18 cellular contexts compared by ENCODE assay signal in genomic region chr14:75252254-75252837, GRCh38. TPM values are rescaled to one million over a fixed set of nuclear protein-coding genes. Genes with fewer than 3 reads are reported as not detected.
DNase-seq lines count a peak whose midpoint lies in the region; ATAC-seq, FAIRE-seq and TF ChIP-seq lines count a peak whose summit lies in the region.
"Had no signal": no experiment of that assay in that cellular context is flagged by ENCODE, and none has a peak within 500 bp of the region (broad histone marks: within the 10 kb centered on the region; RNA-seq: fewer than 3 reads in every experiment).

No MANE protein-coding gene starts in this region.

- H3K9me3 ChIP-seq in body of pancreas (no peaks in the 10 kb centered on the region), liver (ENCODE audit: control insufficient read depth in 4 of 4, low read length in 3 of 4) (no peaks in the 10 kb centered on the region), small intestine (ENCODE audit: control insufficient read depth, low read depth) (no peaks in the 10 kb centered on the region)
- H3K9me3 ChIP-seq: BLaER1 treated with 17β-estradiol and CSF1 and Interleukin-3, amounts not matched to agents 10 nM and 100 nM had no signal

- no peaks in the 10 kb centered on the region for H3K27me3 ChIP-seq in body of pancreas
- no peaks in the 10 kb centered on the region for H3K27me3 ChIP-seq in liver (ENCODE audit: control insufficient read depth in 4 of 4, insufficient read depth in 4 of 4, low read length in 3 of 4)
- H3K27me3 ChIP-seq in small intestine (ENCODE audit: control insufficient read depth in 2 of 2, insufficient read depth in 2 of 2, low read length in 2 of 2), result no peaks in the 10 kb centered on the region
- H3K27me3 ChIP-seq: BLaER1 treated with 17β-estradiol and CSF1 and Interleukin-3, amounts not matched to agents 10 nM and 100 nM had no signal

- no peaks in the 10 kb centered on the region for H3K36me3 ChIP-seq in body of pancreas (replicated peaks in 1 of 2; ENCODE audit: insufficient read depth in 1 of 2, low read depth in 2 of 2)
- no peaks in the 10 kb centered on the region for H3K36me3 ChIP-seq in liver (ENCODE audit: control insufficient read depth in 4 of 4, insufficient read depth in 3 of 4, low read depth in 1 of 4, low read length in 3 of 4)
- no peaks in the 10 kb centered on the region for H3K36me3 ChIP-seq in small intestine (ENCODE audit: control insufficient read depth in 2 of 2, insufficient read depth in 2 of 2, low read length in 2 of 2)
- H3K36me3 ChIP-seq: BLaER1 treated with 17β-estradiol and CSF1 and Interleukin-3, amounts not matched to agents 10 nM and 100 nM had no signal

- no peak overlapping the region for H3K9ac ChIP-seq in liver (ENCODE audit: low read depth in 1 of 2, low read length in 2 of 2)
- H3K9ac ChIP-seq: BLaER1 treated with 17β-estradiol and CSF1 and Interleukin-3, amounts not matched to agents 10 nM and 100 nM had no signal

- H3K4me1 ChIP-seq in body of pancreas (peaks cover 47% of the 10 kb centered on the region), liver (ENCODE audit: control insufficient read depth in 4 of 4, insufficient read depth in 4 of 4, low read length in 3 of 4) (peaks cover 9 to 34% (median 24%) of the 10 kb centered on the region in 4 donors), small intestine (ENCODE audit: control insufficient read depth in 2 of 2, insufficient read depth in 1 of 2, low read depth in 1 of 2, low read length in 1 of 2) (peaks cover 0 to 3% of the 10 kb centered on the region in 2 donors)

- DNase-seq in HTR-8/SVneo (ENCODE audit: insufficient read length, low spot score) (no peak), body of pancreas (peak; percentile 66 to 86 (median 79)), small intestine (peak; percentile 92), H4 (ENCODE audit: low spot score) (no peak), NCI-H128 (lab: John Stamatoyannopoulos, UW; ENCODE audit: unreplicated experiment) (no peak), GM20000 (ENCODE audit: low spot score) (no peak), NCI-H1436 treated with DMSO at 0.1 percent for 48 hours (lab: John Stamatoyannopoulos, UW) (no peak)
- DNase-seq: activated CD4-positive, alpha-beta T cell treated with anti-CD3 and anti-CD28 coated beads, Interleukin-2, amount 10 ng/mL, durations not matched to agents 24 days and 14 days; amygdala; cortex of kidney; foreskin fibroblast; H9; MM.1S; NCI-H2227 treated with DMSO at 0.1 percent for 48 hours; OCI-M1; right cardiac atrium had no signal

- TF ChIP-seq RAD21 in liver (IDR thresholded peaks at IDR 0.05), result no peak

- TF ChIP-seq POLR2A in body of pancreas (IDR thresholded peaks at IDR 0.05), result peak in 2 of 3 donors; percentile 24 to 47

- FAIRE-seq in HTR-8/SVneo (lab: Jason Lieb, UNC), result peak; percentile 83
- FAIRE-seq in small intestine (lab: Jason Lieb, UNC), result no peak

- TF ChIP-seq CTCF in body of pancreas (IDR thresholded peaks at IDR 0.05) (no peak), liver (IDR thresholded peaks at IDR 0.05; ENCODE audit: low read depth, low read length, missing input control) (no peak), GM20000 (IDR thresholded peaks at IDR 0.05; ENCODE audit: extremely low read depth, missing control alignments) (no peak)

- intact Hi-C loops in body of pancreas (cut with DNase I), result no loop called here

- 20 to 51% methylated on average over 2 to 10 of the region's 10 CpGs for WGBS in body of pancreas, 2 donors
- 60% methylated on average over 10 of the region's 10 CpGs for WGBS in liver
- 29 to 65% (median 42%) methylated on average over 10 of the region's 10 CpGs for WGBS in small intestine, 3 donors

- peak; percentile 80 for ATAC-seq in body of pancreas

- H3K4me3 ChIP-seq in body of pancreas (no peak overlapping the region), liver (ENCODE audit: low read depth in 1 of 3, low read length in 3 of 3) (no peak overlapping the region), small intestine (ENCODE audit: low read depth in 1 of 2, low read length in 2 of 2) (no peak overlapping the region)
- H3K4me3 ChIP-seq: BLaER1 treated with 17β-estradiol and CSF1 and Interleukin-3, amounts not matched to agents 10 nM and 100 nM had no signal

- H3K27ac ChIP-seq in body of pancreas, result peak overlapping the region; percentile 70 to 87 (median 81)
- no peak overlapping the region for H3K27ac ChIP-seq in liver (ENCODE audit: low read depth in 1 of 2, low read length in 2 of 2)
- H3K27ac ChIP-seq in small intestine (ENCODE audit: low read depth in 1 of 2, low read length in 1 of 2), result peak overlapping the region; percentile 85 to 95

TF ChIP-seq in liver, 16 proteins besides CTCF, POLR2A, EP300 and RAD21:
- peak; percentile 12 to 24 for TF ChIP-seq HNF4A (conservative IDR thresholded peaks at IDR 0.05)
- TF ChIP-seq EGR1 (IDR thresholded peaks at IDR 0.05; ENCODE audit: low read depth in 2 of 2), result no peak
- no peak for TF ChIP-seq TAF1 (conservative IDR thresholded peaks at IDR 0.05)
TF ChIP-seq in liver: peak in this region for 1.

RNA-seq across cellular contexts. Expression of gene FOS, which starts 26.3 kb away (rescaled TPM):
- total RNA-seq in body of pancreas (1,000 to 10,000 TPM in 1 of 2 donors, 100 to 1,000 TPM in 1; 412 to 1,093 TPM), liver (10 to 100 TPM; 18.9 to 21.2 TPM)
- polyA plus RNA-seq in liver (10 to 100 TPM; 13.2 to 82.7 TPM), small intestine (100 to 1,000 TPM in 2 of 3 donors, 10 to 100 TPM in 1; 71.6 to 344 (median 136) TPM)
- total RNA-seq in H4 (2014; rRNA removed; shearing (Covaris generic)), result 21.5 and 22.0 TPM in 2 replicates

Comparison
In these comparisons a context has a peak if more than half of its experiments do, and no peak if none do; other contexts are left out.
1. DNase-seq: peak in body of pancreas (4 of 4) and small intestine (single experiment); none in HTR-8/SVneo (single experiment), H4 (single experiment), NCI-H128 (single experiment), GM20000 (single experiment) and NCI-H1436 treated with DMSO at 0.1 percent for 48 hours (single experiment).
2. H3K27ac ChIP-seq: peak in body of pancreas (4 of 4) and small intestine (2 of 2); none in liver (0 of 2).
3. RNA of gene FOS, which starts 26.3 kb away (total RNA-seq): 412 to 1,093 TPM in body of pancreas; 21.5 to 22.0 TPM in H4 and 18.9 to 21.2 TPM in liver; every median in the first group is over 10 times any median in the second.